ENCODE assay signal across 11 cellular contexts in genomic region chr10:71259815-71260501, GRCh38. TPM values are rescaled to one million over a fixed set of nuclear protein-coding genes. Genes with fewer than 3 reads are reported as not detected.
A peak's percentile ranks its signal among the peaks of the same experiment; 100 is the strongest.
DNase-seq lines count a peak whose midpoint lies in the region; ATAC-seq and TF ChIP-seq lines count a peak whose summit lies in the region.
"Had no signal": no experiment of that assay in that cellular context is flagged by ENCODE, and none has a peak within 500 bp of the region (broad histone marks: within the 10 kb centered on the region; RNA-seq: fewer than 3 reads in every experiment).

No MANE protein-coding gene starts in this region.

- H2BK15ac ChIP-seq in mesenchymal stem cell (ENCODE audit: low read depth, poor library complexity, severe bottlenecking): peak overlapping the region; percentile 82

- peak overlapping the region; percentile 27 to 64 for H2BK12ac ChIP-seq in mesenchymal stem cell (ENCODE audit: low read length in 2 of 2)

- intact Hi-C loops in upper lobe of right lung (cut with DNase I): loop anchor here (10.0 kb wide), 1 partner anchor 45 kb away; the partner anchor contains the start of gene UNC5B

- no peak overlapping the region for H2BK5ac ChIP-seq in mesenchymal stem cell (ENCODE audit: low read depth, low read length, poor library complexity, severe bottlenecking)

- ATAC-seq in upper lobe of right lung: peak; percentile 51
- ATAC-seq: T-cell had no signal

- H3K14ac ChIP-seq in mesenchymal stem cell (ENCODE audit: low read length in 2 of 2): peak overlapping the region in 1 of 2 experiments; percentile 81

- peak overlapping the region; percentile 67 for H3K9ac ChIP-seq in mesenchymal stem cell (ENCODE audit: low read length)

- H2AFZ ChIP-seq in mesenchymal stem cell (ENCODE audit: low read depth, low read length): no peak overlapping the region

- 64% methylated on average over 13 of the region's 13 CpGs for WGBS in mesenchymal stem cell

- peak overlapping the region; percentile 73 for H4K8ac ChIP-seq in mesenchymal stem cell (ENCODE audit: low read length)

- peak overlapping the region; percentile 0 to 81 for H3K18ac ChIP-seq in mesenchymal stem cell (ENCODE audit: low read depth in 1 of 2, low read length in 2 of 2)

- no peak overlapping the region for H3K4me2 ChIP-seq in mesenchymal stem cell (ENCODE audit: low read length, poor library complexity, severe bottlenecking)

- H3K23ac ChIP-seq in mesenchymal stem cell (ENCODE audit: low read length in 2 of 2): no peak overlapping the region

- H3K9me3 ChIP-seq in mesenchymal stem cell (ENCODE audit: control insufficient read depth, low read length) (no peaks in the 10 kb centered on the region), upper lobe of right lung (no peaks in the 10 kb centered on the region)
- H3K9me3 ChIP-seq: adrenal gland had no signal

- peaks cover 14% of the 10 kb centered on the region for H3K4me1 ChIP-seq in mesenchymal stem cell (ENCODE audit: control insufficient read depth, insufficient read depth, low read depth, low read length)
- H3K4me1 ChIP-seq in upper lobe of right lung: peaks cover 32% of the 10 kb centered on the region

- TF ChIP-seq CTCF in upper lobe of right lung (IDR thresholded peaks at IDR 0.05): no peak

- DNase-seq in NCI-H1694 treated with DMSO at 0.1 percent for 48 hours (lab: John Stamatoyannopoulos, UW) (peak; percentile 9), NCI-H1694 (lab: John Stamatoyannopoulos, UW) (no peak), mesenchymal stem cell (no peak), upper lobe of right lung (no peak), NCI-H128 (lab: John Stamatoyannopoulos, UW; ENCODE audit: unreplicated experiment) (no peak), amniotic stem cell (lab: John Stamatoyannopoulos, UW) (no peak)
- no peak for DNase-seq in stimulated activated CD4-positive, alpha-beta T cell treated with anti-CD3 and anti-CD28 coated beads, Interleukin-4, amount 100 ng/mL, for 24 hours
- DNase-seq: NCI-H774, T-cell had no signal

- H3K4ac ChIP-seq in mesenchymal stem cell (ENCODE audit: low read depth in 1 of 2, low read length in 2 of 2): peak overlapping the region; percentile 8 to 83

- no peak overlapping the region for H2AK5ac ChIP-seq in mesenchymal stem cell (ENCODE audit: low read length, severe bottlenecking)

- H3K27ac ChIP-seq in cingulate gyrus (ENCODE audit: low read depth, low read length) (peak overlapping the region; percentile 81), mesenchymal stem cell (ENCODE audit: low read length, poor library complexity, severe bottlenecking) (no peak overlapping the region), upper lobe of right lung (peak overlapping the region; percentile 6)

- H3K36me3 ChIP-seq in mesenchymal stem cell (ENCODE audit: control insufficient read depth in 1 of 2, insufficient read depth in 2 of 2, low read depth in 1 of 2, low read length in 2 of 2) (no peaks in the 10 kb centered on the region), upper lobe of right lung (no peaks in the 10 kb centered on the region)
- H3K36me3 ChIP-seq: adrenal gland had no signal

- peak overlapping the region; percentile 50 for H2BK120ac ChIP-seq in mesenchymal stem cell (ENCODE audit: low read depth, low read length)

- no peaks in the 10 kb centered on the region for H3K79me1 ChIP-seq in mesenchymal stem cell (replicated peaks; ENCODE audit: low read length, poor library complexity, severe bottlenecking)

- H3K4me3 ChIP-seq in mesenchymal stem cell (ENCODE audit: insufficient read depth in 1 of 2, low read depth in 1 of 2, low read length in 2 of 2) (peak overlapping the region in 1 of 2 experiments; percentile 2), upper lobe of right lung (no peak overlapping the region)
- H3K4me3 ChIP-seq: adrenal gland had no signal

- H3K27me3 ChIP-seq in mesenchymal stem cell (ENCODE audit: control insufficient read depth in 1 of 2, insufficient read depth in 1 of 2, low read length in 2 of 2): peaks cover 0 to 53% of the 10 kb centered on the region in 2 experiments
- H3K27me3 ChIP-seq in upper lobe of right lung: no peaks in the 10 kb centered on the region
- H3K27me3 ChIP-seq: adrenal gland had no signal

- peak overlapping the region; percentile 80 for H4K91ac ChIP-seq in mesenchymal stem cell (ENCODE audit: low read length)

RNA-seq across cellular contexts. Expression of gene UNC5B, which starts 47.6 kb away (rescaled TPM):
- polyA plus RNA-seq in mesenchymal stem cell (2013, experiment 1 of 2): 40.6 TPM
- 38.6 TPM for polyA plus RNA-seq in mesenchymal stem cell (2013, experiment 2 of 2)
- 16.0 TPM for total RNA-seq in upper lobe of right lung

RNA-seq across cellular contexts. Expression of gene SLC29A3, which starts 59.1 kb away (rescaled TPM):
- 2.4 TPM for polyA plus RNA-seq in mesenchymal stem cell (2013, experiment 1 of 2)
- 2.1 TPM for polyA plus RNA-seq in mesenchymal stem cell (2013, experiment 2 of 2)
- total RNA-seq in upper lobe of right lung: 14.8 TPM
